30 cellular contexts compared by ENCODE assay signal in the genomic region with DNA sequence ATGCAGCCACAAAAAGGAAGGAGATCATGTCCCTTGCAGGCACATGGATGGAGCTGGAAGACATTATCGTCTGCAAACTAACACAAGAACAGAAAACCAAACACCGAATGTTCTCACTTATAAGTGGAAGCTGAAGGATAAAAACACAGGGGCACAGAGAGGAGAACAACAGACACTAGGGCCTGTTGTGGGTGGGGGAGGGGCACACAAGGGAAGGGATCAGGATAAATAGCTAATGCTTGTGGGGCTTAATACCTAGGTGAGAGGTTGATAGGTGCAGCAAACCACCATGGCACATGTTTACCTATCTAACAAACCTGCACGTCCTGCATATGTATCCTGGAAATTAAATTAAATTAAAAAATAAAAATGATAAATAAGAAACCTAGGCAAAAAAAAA.
"Had no signal": no experiment of that assay in that cellular context is flagged by ENCODE, and none has a peak within 500 bp of the region (broad histone marks: within the 10 kb centered on the region; RNA-seq: fewer than 3 reads in every experiment).

No MANE protein-coding gene starts in this region.

- H3K27ac ChIP-seq: brain microvascular endothelial cell, epithelial cell of prostate, esophagus squamous epithelium, gastroesophageal sphincter had no signal

- H3K27ac Mint-ChIP-seq: activated CD4-positive, alpha-beta memory T cell treated with anti-CD3 and anti-CD28 coated beads, Interleukin-2, amount 10 ng/mL, durations not matched to agents 7 days and 5 days; activated CD4-positive, alpha-beta T cell treated with anti-CD3 and anti-CD28 coated beads, Interleukin-2, amount 10 ng/mL, durations not matched to agents 7 days and 5 days; activated naive CD8-positive, alpha-beta T cell; activated T-cell treated with anti-CD3 and anti-CD28 coated beads, Interleukin-2, amount 50 U/mL, for 24 hours; activated T-cell treated with anti-CD3 and anti-CD28 coated beads, Interleukin-2, amount 50 U/mL, for 72 hours; effector memory CD8-positive, alpha-beta T cell; T-helper 17 cell; T-helper 2 cell treated with Interferon-gamma antibody and Interleukin-4, amounts not matched to agents 5 μg/mL and 100 μg/mL, for 36 hours had no signal

- H3K27me3 ChIP-seq: brain microvascular endothelial cell, esophagus squamous epithelium, gastroesophageal sphincter had no signal

- H3K4me1 Mint-ChIP-seq: T-helper 17 cell had no signal

- H3K4me1 ChIP-seq: gastroesophageal sphincter had no signal

- DNase-seq: activated CD4-positive, alpha-beta memory T cell treated with anti-CD3 and anti-CD28 coated beads, Interleukin-2, amount 10 ng/mL, durations not matched to agents 7 days and 5 days; activated CD4-positive, alpha-beta T cell treated with anti-CD3 and anti-CD28 coated beads for 1 hour; activated CD4-positive, alpha-beta T cell treated with anti-CD3 and anti-CD28 coated beads for 4 hours; activated CD4-positive, alpha-beta T cell treated with anti-CD3 and anti-CD28 coated beads, Interleukin-2, amount 10 ng/mL, durations not matched to agents 7 days and 5 days; activated CD4-positive, alpha-beta T cell treated with anti-CD3 and anti-CD28 coated beads, Interleukin-2, amount 50 U/mL, for 4 hours; activated CD8-positive, alpha-beta memory T cell treated with anti-CD3 and anti-CD28 coated beads, Interleukin-2, amount 50 U/mL, for 48 hours; activated gamma-delta T cell; activated naive CD4-positive, alpha-beta T cell treated with anti-CD3 and anti-CD28 coated beads, Interleukin-2, amount 50 U/mL, for 16 hours; activated naive CD4-positive, alpha-beta T cell treated with Interleukin-2 at 50 U/mL for 16 hours; activated T-cell treated with anti-CD3 and anti-CD28 coated beads for 4 hours; activated T-cell treated with anti-CD3 and anti-CD28 coated beads, Interleukin-2, amount 50 U/mL, for 24 hours; activated T-cell treated with anti-CD3 and anti-CD28 coated beads, Interleukin-2, amount 50 U/mL, for 72 hours; amniotic stem cell; anterior cingulate cortex; brain microvascular endothelial cell; caudate nucleus; cortex of kidney; dermis blood vessel endothelial cell; effector CD4-positive, alpha-beta T cell; effector memory CD8-positive, alpha-beta T cell; esophagus squamous epithelium; foreskin melanocyte; head of caudate nucleus; T-helper 1 cell; T-helper 17 cell; T1000 had no signal

- H3K36me3 ChIP-seq: brain microvascular endothelial cell, esophagus squamous epithelium, gastroesophageal sphincter had no signal

- H3K9me3 ChIP-seq: esophagus squamous epithelium, gastroesophageal sphincter had no signal

- H3K27me3 Mint-ChIP-seq: activated CD4-positive, alpha-beta memory T cell treated with anti-CD3 and anti-CD28 coated beads, Interleukin-2, amount 10 ng/mL, durations not matched to agents 7 days and 5 days; activated CD4-positive, alpha-beta T cell treated with anti-CD3 and anti-CD28 coated beads, Interleukin-2, amount 10 ng/mL, durations not matched to agents 7 days and 5 days; activated T-cell treated with anti-CD3 and anti-CD28 coated beads, Interleukin-2, amount 50 U/mL, for 24 hours; effector memory CD8-positive, alpha-beta T cell; T-helper 17 cell had no signal

- ATAC-seq: activated T-cell treated with anti-CD3 and anti-CD28 coated beads, Interleukin-2, amount 50 U/mL, for 72 hours; effector memory CD8-positive, alpha-beta T cell; gastroesophageal sphincter; T-helper 17 cell had no signal

- H3K4me3 ChIP-seq: esophagus squamous epithelium, gastroesophageal sphincter had no signal

- H3K4me3 Mint-ChIP-seq: activated CD4-positive, alpha-beta memory T cell treated with anti-CD3 and anti-CD28 coated beads, Interleukin-2, amount 10 ng/mL, durations not matched to agents 7 days and 5 days; activated CD4-positive, alpha-beta T cell treated with anti-CD3 and anti-CD28 coated beads, Interleukin-2, amount 10 ng/mL, durations not matched to agents 7 days and 5 days; activated naive CD8-positive, alpha-beta T cell; activated T-cell treated with anti-CD3 and anti-CD28 coated beads, Interleukin-2, amount 50 U/mL, for 24 hours; activated T-cell treated with anti-CD3 and anti-CD28 coated beads, Interleukin-2, amount 50 U/mL, for 72 hours; effector memory CD8-positive, alpha-beta T cell; T-helper 17 cell; T-helper 2 cell treated with Interferon-gamma antibody and Interleukin-4, amounts not matched to agents 5 μg/mL and 100 μg/mL, for 36 hours had no signal
